Comparison of ENCODE assay signal across 8 cellular contexts in genomic region chr12:3727877-3728632, GRCh38. TPM values are rescaled to one million over a fixed set of nuclear protein-coding genes. Genes with fewer than 3 reads are reported as not detected.
DNase-seq lines count a peak whose midpoint lies in the region; ATAC-seq, FAIRE-seq and TF ChIP-seq lines count a peak whose summit lies in the region.

No MANE protein-coding gene starts in this region.

- ATAC-seq in GM21367 (IDR thresholded peaks at IDR 0.05; ENCODE audit: unreplicated experiment) (peak; percentile 58), pancreas (peak in 3 of 4 donors; percentile 35 to 39 (median 36)), GM19328 (IDR thresholded peaks at IDR 0.05; ENCODE audit: unreplicated experiment) (no peak)

- 83 to 89% methylated on average over 8 of the region's 8 CpGs for WGBS in pancreas, 2 donors

- no peak overlapping the region for H3K4me3 Mint-ChIP-seq in activated naive CD8-positive, alpha-beta T cell

- H3K27me3 Mint-ChIP-seq in activated naive CD8-positive, alpha-beta T cell: no peaks in the 10 kb centered on the region

- no peaks in the 10 kb centered on the region for H3K27me3 ChIP-seq in pancreas

- no peak overlapping the region for H3K4me3 ChIP-seq in pancreas

- H3K27ac Mint-ChIP-seq in activated naive CD8-positive, alpha-beta T cell: peak overlapping the region; percentile 67

- FAIRE-seq in pancreas (lab: Jason Lieb, UNC): no peak

- TF ChIP-seq CTCF in pancreas (IDR thresholded peaks at IDR 0.05): no peak

- H3K4me1 Mint-ChIP-seq in activated naive CD8-positive, alpha-beta T cell (ENCODE audit: low read depth): peaks cover 28% of the 10 kb centered on the region

- intact Hi-C loops in pancreas (cut with DNase I): no loop called here

- no peaks in the 10 kb centered on the region for H3K36me3 ChIP-seq in pancreas

- H3K9me3 Mint-ChIP-seq in activated naive CD8-positive, alpha-beta T cell (ENCODE audit: low read depth): no peaks in the 10 kb centered on the region

- H3K9me3 ChIP-seq in pancreas: no peaks in the 10 kb centered on the region

- DNase-seq in DMS79 treated with DMSO at 0.1 percent for 48 hours (lab: John Stamatoyannopoulos, UW) (peak; percentile 48), KBM-7 (peak; percentile 6), pancreas (no peak), AG08395 (ENCODE audit: low spot score) (no peak), middle frontal gyrus (ENCODE audit: extremely low spot score, low spot score) (no peak)

- H3K36me3 Mint-ChIP-seq in activated naive CD8-positive, alpha-beta T cell: peaks cover 49% of the 10 kb centered on the region

- in situ Hi-C loops in KBM-7 (cut with MboI; ENCODE audit: low pct_unique_long_range_greater_than_20kb, low sequenced_read_pairs): no loop called here

- H3K27ac ChIP-seq in pancreas: no peak overlapping the region

- H3K4me1 ChIP-seq in pancreas: no peaks in the 10 kb centered on the region

RNA-seq across cellular contexts. Expression of gene CRACR2A, which starts 24.9 kb away (rescaled TPM):
- 10 to 100 TPM in 1 of 6 donors, 1 to 10 TPM in 5; 4.9 to 10.3 (median 8.6) TPM for total RNA-seq in pancreas
- 1 to 10 TPM; 1.5 to 4.2 TPM for polyA plus RNA-seq in pancreas

Comparison
In these comparisons a context has a peak if more than half of its experiments do, and no peak if none do; other contexts are left out.
1. DNase-seq: peak in DMS79 treated with DMSO at 0.1 percent for 48 hours (single experiment) and KBM-7 (single experiment); none in pancreas (0 of 6), AG08395 (single experiment) and middle frontal gyrus (single experiment).